9 cellular contexts compared by ENCODE assay signal in genomic region chr12:54526800-54527630, GRCh38. TPM values are rescaled to one million over a fixed set of nuclear protein-coding genes. Genes with fewer than 3 reads are reported as not detected.
DNase-seq lines count a peak whose midpoint lies in the region; ATAC-seq, FAIRE-seq and TF ChIP-seq lines count a peak whose summit lies in the region.
"Had no signal": no experiment of that assay in that cellular context is flagged by ENCODE, and none has a peak within 500 bp of the region (broad histone marks: within the 10 kb centered on the region; RNA-seq: fewer than 3 reads in every experiment).

No MANE protein-coding gene starts in this region.

- DNase-seq in DMS114 treated with DMSO at 0.1 percent for 48 hours (lab: John Stamatoyannopoulos, UW; ENCODE audit: unreplicated experiment): peak; percentile 53
- peak; percentile 38 for DNase-seq in HTR-8/SVneo (ENCODE audit: insufficient read length, low spot score)
- DNase-seq in endothelial cell of umbilical vein (ENCODE audit: low read depth, low spot score): peak; percentile 40
- DNase-seq in neural crest cell (ENCODE audit: low read depth, low spot score): peak; percentile 70
- no peak for DNase-seq in T-helper 2 cell treated with Interferon-gamma antibody and Interleukin-4, amounts not matched to agents 5 μg/mL and 100 μg/mL, for 36 hours (ENCODE audit: low spot score)
- DNase-seq in central memory CD4-positive, alpha-beta T cell: no peak

- no peaks in the 10 kb centered on the region for H3K36me3 Mint-ChIP-seq in neural crest cell (ENCODE audit: low read depth)
- peaks cover 83% of the 10 kb centered on the region for H3K36me3 Mint-ChIP-seq in T-helper 2 cell treated with Interferon-gamma antibody and Interleukin-4, amounts not matched to agents 5 μg/mL and 100 μg/mL, for 36 hours (ENCODE audit: low read depth)

- no peaks in the 10 kb centered on the region for H3K9me3 ChIP-seq in endothelial cell of umbilical vein (replicated peaks; ENCODE audit: control insufficient read depth, insufficient read depth, low read length)

- H3K27me3 Mint-ChIP-seq in neural crest cell (ENCODE audit: low read depth): peaks cover 53% of the 10 kb centered on the region
- no peaks in the 10 kb centered on the region for H3K27me3 Mint-ChIP-seq in T-helper 2 cell treated with Interferon-gamma antibody and Interleukin-4, amounts not matched to agents 5 μg/mL and 100 μg/mL, for 36 hours (ENCODE audit: low read depth)

- peak; percentile 48 for TF ChIP-seq CTCF in WI38 (IDR thresholded peaks at IDR 0.05; ENCODE audit: low read depth, low read length)
- peak; percentile 69 for TF ChIP-seq CTCF in endothelial cell of umbilical vein (IDR thresholded peaks at IDR 0.05; ENCODE audit: extremely low read depth in 1 of 2, insufficient read depth in 1 of 2, low read depth in 1 of 2, low read length in 2 of 2)
- TF ChIP-seq CTCF in neural crest cell (conservative IDR thresholded peaks at IDR 0.05): peak; percentile 75

- POLR2A ChIA-PET in endothelial cell of umbilical vein (lab: Charles Lee): no interaction called here

- H3K27ac ChIP-seq in endothelial cell of umbilical vein (ENCODE audit: insufficient read depth, low read depth, low read length): no peak overlapping the region

- H3K9ac ChIP-seq in endothelial cell of umbilical vein (replicated peaks; ENCODE audit: extremely low read depth, insufficient read depth, low read length): no peak overlapping the region

- no TSS peak for BruUV-seq in endothelial cell of umbilical vein (replicated peaks; lab: Mats Ljungman, UMichigan)

- H3K27me3 ChIP-seq in endothelial cell of umbilical vein (ENCODE audit: control insufficient read depth in 2 of 2, insufficient read depth in 2 of 2, low read length in 2 of 2): peaks cover 32 to 34% of the 10 kb centered on the region in 2 experiments

- no peaks in the 10 kb centered on the region for H3K9me1 ChIP-seq in endothelial cell of umbilical vein (replicated peaks; ENCODE audit: control insufficient read depth, extremely low read depth, insufficient read depth, low read length)

- H3K27ac Mint-ChIP-seq in neural crest cell (ENCODE audit: unreplicated experiment): no peak overlapping the region
- H3K27ac Mint-ChIP-seq in T-helper 2 cell treated with Interferon-gamma antibody and Interleukin-4, amounts not matched to agents 5 μg/mL and 100 μg/mL, for 36 hours: no peak overlapping the region

- no peak overlapping the region for H3K4me3 Mint-ChIP-seq in neural crest cell
- no peak overlapping the region for H3K4me3 Mint-ChIP-seq in T-helper 2 cell treated with Interferon-gamma antibody and Interleukin-4, amounts not matched to agents 5 μg/mL and 100 μg/mL, for 36 hours

- H3K4me1 ChIP-seq in endothelial cell of umbilical vein (ENCODE audit: control insufficient read depth, extremely low read depth, insufficient read depth, low read length): no peaks in the 10 kb centered on the region

- no peaks in the 10 kb centered on the region for H3K79me2 ChIP-seq in endothelial cell of umbilical vein (ENCODE audit: control insufficient read depth, insufficient read depth, low read length)

- no peak overlapping the region for H2AFZ ChIP-seq in endothelial cell of umbilical vein (ENCODE audit: low read depth, low read length)

- CTCF ChIA-PET in endothelial cell of umbilical vein (lab: Charles Lee): interaction anchor here (0.7 to 2.3 kb wide), 30 partner anchors 8 to 132 kb away, joined by 3 to 12 read pairs (median 4); partner anchors contain the start of gene PDE1B

- H3K4me2 ChIP-seq in endothelial cell of umbilical vein (ENCODE audit: insufficient read depth, low read length): no peak overlapping the region

- TF ChIP-seq POLR2A in endothelial cell of umbilical vein (IDR thresholded peaks at IDR 0.05; ENCODE audit: low read depth, low read length): no peak

- no peaks in the 10 kb centered on the region for H3K4me1 Mint-ChIP-seq in neural crest cell
- H3K4me1 Mint-ChIP-seq in T-helper 2 cell treated with Interferon-gamma antibody and Interleukin-4, amounts not matched to agents 5 μg/mL and 100 μg/mL, for 36 hours (ENCODE audit: low read depth): peaks cover 2% of the 10 kb centered on the region

- no peak for FAIRE-seq in HTR-8/SVneo (lab: Jason Lieb, UNC)
- FAIRE-seq in endothelial cell of umbilical vein (lab: Jason Lieb, UNC): peak; percentile 80

- H4K20me1 ChIP-seq in endothelial cell of umbilical vein (replicated peaks; ENCODE audit: control insufficient read depth, extremely low read depth, insufficient read depth, low read length): no peaks in the 10 kb centered on the region

- no peaks in the 10 kb centered on the region for H3K9me3 Mint-ChIP-seq in neural crest cell
- no peaks in the 10 kb centered on the region for H3K9me3 Mint-ChIP-seq in T-helper 2 cell treated with Interferon-gamma antibody and Interleukin-4, amounts not matched to agents 5 μg/mL and 100 μg/mL, for 36 hours

- H3K36me3 ChIP-seq in endothelial cell of umbilical vein (ENCODE audit: control insufficient read depth in 2 of 2, extremely low read depth in 1 of 2, insufficient read depth in 2 of 2, low read length in 2 of 2): no peaks in the 10 kb centered on the region

- no peak for ATAC-seq in HG03039 (IDR thresholded peaks at IDR 0.05; ENCODE audit: unreplicated experiment)

- intact Hi-C loops in endothelial cell of umbilical vein (cut with micrococcal nuclease): no loop called here

- dilution Hi-C loops in endothelial cell of umbilical vein (cut with MboI; ENCODE audit: extremely low pct_ligation_motif_present, low sequenced_read_pairs): no loop called here

- H3K4me3 ChIP-seq in WI38 (ENCODE audit: low read depth, low read length): no peak overlapping the region
- no peak overlapping the region for H3K4me3 ChIP-seq in endothelial cell of umbilical vein (replicated peaks in 1 of 3; ENCODE audit: insufficient read depth in 1 of 3, low read depth in 1 of 3, low read length in 3 of 3)

TF ChIP-seq in endothelial cell of umbilical vein, 7 proteins besides CTCF, POLR2A, EP300 and RAD21:
- no peak for TF ChIP-seq GATA2 (IDR thresholded peaks at IDR 0.05; ENCODE audit: insufficient read depth, insufficient read length, low read depth, low read length)
- no peak for TF ChIP-seq EZH2 (IDR thresholded peaks at IDR 0.05; ENCODE audit: borderline replicate concordance, low read depth, low read length, severe bottlenecking)
- no peak for TF ChIP-seq FOS (IDR thresholded peaks at IDR 0.05; ENCODE audit: borderline replicate concordance, insufficient read depth, low read length)
- TF ChIP-seq POLR2AphosphoS5 (IDR thresholded peaks at IDR 0.05; ENCODE audit: insufficient read depth, low read depth, low read length): no peak
- no peak for TF ChIP-seq JUN (IDR thresholded peaks at IDR 0.05; ENCODE audit: borderline replicate concordance, insufficient read depth, insufficient read length, low read depth)
- no peak for TF ChIP-seq MAX (IDR thresholded peaks at IDR 0.05; ENCODE audit: insufficient read depth, insufficient read length)
- no peak for TF ChIP-seq MYC (IDR thresholded peaks at IDR 0.05; ENCODE audit: low read depth, low read length)

RNA-seq across cellular contexts. Expression of gene PDE1B, which starts 22.4 kb away (rescaled TPM):
- total RNA-seq in endothelial cell of umbilical vein: not detected in 2 replicates
- polyA plus RNA-seq in endothelial cell of umbilical vein: not detected in 2 replicates
- polyA plus RNA-seq in endothelial cell of umbilical vein (2011; cell fraction: cytosol; rRNA removed): not detected in 2 replicates
- 0.07 TPM in 1 of 2 replicates, not detected in the other for polyA plus RNA-seq in endothelial cell of umbilical vein (2011; cell fraction: nucleus; rRNA removed)
- polyA plus RNA-seq in endothelial cell of umbilical vein (2012): 0.07 TPM in 1 of 2 replicates, not detected in the other
- not detected in 2 replicates for polyA minus RNA-seq in endothelial cell of umbilical vein
- not detected for polyA minus RNA-seq in endothelial cell of umbilical vein (2011; cell fraction: cytosol; rRNA and poly(A)+ RNA removed)
- polyA minus RNA-seq in endothelial cell of umbilical vein (2011; cell fraction: nucleus; rRNA and poly(A)+ RNA removed): not detected in 2 replicates
- total RNA-seq in neural crest cell: 2.9 and 3.5 TPM in 2 replicates

RNA-seq across cellular contexts. Expression of gene NCKAP1L, which starts 29.5 kb away (rescaled TPM):
- total RNA-seq in endothelial cell of umbilical vein: 0.07 and 0.09 TPM in 2 replicates
- polyA plus RNA-seq in endothelial cell of umbilical vein: 0.13 and 0.17 TPM in 2 replicates
- polyA plus RNA-seq in endothelial cell of umbilical vein (2011; cell fraction: cytosol; rRNA removed): 0.08 and 0.09 TPM in 2 replicates
- polyA plus RNA-seq in endothelial cell of umbilical vein (2011; cell fraction: nucleus; rRNA removed): 0.21 and 0.25 TPM in 2 replicates
- polyA plus RNA-seq in endothelial cell of umbilical vein (2012): 0.08 and 0.12 TPM in 2 replicates
- polyA minus RNA-seq in endothelial cell of umbilical vein: 1.1 and 1.4 TPM in 2 replicates
- polyA minus RNA-seq in endothelial cell of umbilical vein (2011; cell fraction: cytosol; rRNA and poly(A)+ RNA removed): not detected
- polyA minus RNA-seq in endothelial cell of umbilical vein (2011; cell fraction: nucleus; rRNA and poly(A)+ RNA removed): 0.05 and 0.58 TPM in 2 replicates
- total RNA-seq in neural crest cell: 0.19 TPM in 1 of 2 replicates, not detected in the other

RNA-seq across cellular contexts. Expression of gene GTSF1, which starts 53.6 kb away (rescaled TPM):
- total RNA-seq in endothelial cell of umbilical vein (not detected in 2 replicates), neural crest cell (not detected in 2 replicates)
- polyA plus RNA-seq in endothelial cell of umbilical vein: 14.1 and 15.4 TPM in 2 replicates
- 16.9 and 20.1 TPM in 2 replicates for polyA plus RNA-seq in endothelial cell of umbilical vein (2011; cell fraction: cytosol; rRNA removed)
- polyA plus RNA-seq in endothelial cell of umbilical vein (2011; cell fraction: nucleus; rRNA removed): 8.5 and 10.2 TPM in 2 replicates
- polyA plus RNA-seq in endothelial cell of umbilical vein (2012): not detected in 2 replicates
- 7.6 and 14.7 TPM in 2 replicates for polyA minus RNA-seq in endothelial cell of umbilical vein
- not detected for polyA minus RNA-seq in endothelial cell of umbilical vein (2011; cell fraction: cytosol; rRNA and poly(A)+ RNA removed)
- 3.0 and 5.3 TPM in 2 replicates for polyA minus RNA-seq in endothelial cell of umbilical vein (2011; cell fraction: nucleus; rRNA and poly(A)+ RNA removed)
- total RNA-seq: skeletal muscle tissue had no signal

Comparison
In these comparisons a context has a peak if more than half of its experiments do, and no peak if none do; other contexts are left out.
1. DNase-seq: peak in DMS114 treated with DMSO at 0.1 percent for 48 hours (single experiment), HTR-8/SVneo (single experiment), endothelial cell of umbilical vein (single experiment) and neural crest cell (single experiment); none in T-helper 2 cell treated with Interferon-gamma antibody and Interleukin-4, amounts not matched to agents 5 μg/mL and 100 μg/mL, for 36 hours (single experiment) and central memory CD4-positive, alpha-beta T cell (single experiment).
2. Peak in every context shown above with its lines, with median percentiles within 50 percentile points of each other: CTCF ChIP-seq.